In the genomic region with DNA sequence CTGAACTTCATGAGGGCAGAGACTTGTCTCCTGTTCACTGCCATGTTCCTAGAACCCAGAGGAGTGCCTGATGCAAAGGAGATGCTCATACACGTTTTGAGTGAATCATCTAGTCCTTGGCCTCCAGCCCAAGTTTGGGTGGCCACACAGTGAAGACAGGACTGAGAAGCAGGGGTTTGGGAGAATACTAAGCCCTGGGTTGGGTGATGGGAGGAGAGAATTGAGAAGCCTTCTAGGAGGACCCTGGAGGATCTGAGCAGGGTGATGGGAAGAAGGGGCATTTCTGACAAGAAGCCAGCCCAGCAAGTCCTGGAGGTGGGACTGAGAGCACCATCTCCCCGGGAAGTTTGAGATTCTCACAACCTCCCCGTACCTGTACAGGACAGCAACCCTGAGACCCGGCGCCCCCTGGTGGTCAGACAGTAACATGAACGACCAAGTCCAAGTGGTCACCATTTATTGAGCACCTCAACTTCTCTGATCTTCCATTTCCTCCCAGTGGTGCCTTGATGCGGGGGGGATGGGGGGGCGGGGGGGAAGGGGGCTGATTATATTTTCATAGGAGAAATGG, we compare ENCODE assay signal across 8 cellular contexts. TPM values are rescaled to one million over a fixed set of nuclear protein-coding genes. Genes with fewer than 3 reads are reported as not detected.
DNase-seq lines count a peak whose midpoint lies in the region; ATAC-seq, FAIRE-seq and TF ChIP-seq lines count a peak whose summit lies in the region.

No MANE protein-coding gene starts in this region.

- DNase-seq in GM06990 (ENCODE audit: extremely low read depth, insufficient read length) (no peak), NB4 (ENCODE audit: low read depth) (peak; percentile 59), WTC11 (ENCODE audit: low spot score) (peak; percentile 83), bronchial epithelial cell (ENCODE audit: low read depth) (peak; percentile 90), kidney glomerular epithelial cell (lab: John Stamatoyannopoulos, UW) (peak; percentile 56)
- DNase-seq in stimulated activated CD4-positive, alpha-beta T cell treated with anti-CD3 and anti-CD28 coated beads, Interleukin-4, amount 100 ng/mL, for 1 hour, result peak; percentile 75

- no peak overlapping the region for H3K27ac Mint-ChIP-seq in WTC11

- H3K4me3 ChIP-seq in GM06990 (replicated peaks; ENCODE audit: low read depth, low read length), result no peak overlapping the region
- no peak overlapping the region for H3K4me3 ChIP-seq in NB4 (ENCODE audit: low read depth, low read length)
- H3K4me3 ChIP-seq in bronchial epithelial cell (ENCODE audit: low read depth, low read length), result no peak overlapping the region

- FAIRE-seq in bronchial epithelial cell (lab: Jason Lieb, UNC), result peak; percentile 92

- no peaks in the 10 kb centered on the region for H3K9me3 Mint-ChIP-seq in WTC11

- H3K36me3 ChIP-seq in GM06990 (ENCODE audit: control insufficient read depth, insufficient read depth, low read length) (peaks cover 5% of the 10 kb centered on the region), bronchial epithelial cell (ENCODE audit: control insufficient read depth, insufficient read depth, low read length) (peaks cover 5% of the 10 kb centered on the region)

- peak; percentile 79 for TF ChIP-seq CTCF in GM06990 (IDR thresholded peaks at IDR 0.05; ENCODE audit: insufficient read depth, low read length, poor library complexity, severe bottlenecking)
- peak; percentile 47 for TF ChIP-seq CTCF in NB4 (IDR thresholded peaks at IDR 0.05; ENCODE audit: low read depth, low read length)
- TF ChIP-seq CTCF in WTC11 (IDR thresholded peaks at IDR 0.05), result peak; percentile 80
- peak; percentile 88 for TF ChIP-seq CTCF in bronchial epithelial cell (IDR thresholded peaks at IDR 0.05; ENCODE audit: insufficient read depth, low read length, severe bottlenecking)

- H3K4me1 Mint-ChIP-seq in WTC11, result peaks cover 15% of the 10 kb centered on the region

- H3K27me3 ChIP-seq in GM06990 (replicated peaks; ENCODE audit: control insufficient read depth, insufficient read depth, low read length) (no peaks in the 10 kb centered on the region), bronchial epithelial cell (ENCODE audit: control insufficient read depth, insufficient read depth, low read length) (no peaks in the 10 kb centered on the region)

- H3K36me3 Mint-ChIP-seq in WTC11, result 0 out of 2 replicates have a peak, but pooled peaks cover under 1% of the 10 kb centered on the region

- POLR2A ChIA-PET in WTC11 (lab: Charles Lee), result interaction anchor here (1.1 kb wide), 1 partner anchor 80 kb away, joined by 3 read pairs; no protein-coding TSS in a partner anchor

- ATAC-seq in WTC11, result peak; percentile 62
- ATAC-seq in GM21786 (IDR thresholded peaks at IDR 0.05; ENCODE audit: unreplicated experiment), result no peak
- ATAC-seq in GM18873 (IDR thresholded peaks at IDR 0.05; ENCODE audit: low FRiP score, unreplicated experiment), result no peak

- no peak overlapping the region for H3K4me3 Mint-ChIP-seq in WTC11

- no peak for TF ChIP-seq POLR2A in NB4 (IDR thresholded peaks at IDR 0.05; ENCODE audit: extremely low read depth, insufficient read length)

- CTCF ChIA-PET in WTC11 (lab: Charles Lee), result interaction anchor here (0.9 to 8.2 kb wide), 18 partner anchors 10 to 392 kb away, joined by 3 to 347 read pairs (median 4); a partner anchor contains a TSS

- H3K27me3 Mint-ChIP-seq in WTC11 (ENCODE audit: low read depth), result no peaks in the 10 kb centered on the region

TF ChIP-seq in WTC11, 78 proteins besides CTCF, POLR2A, EP300 and RAD21:
- no peak for TF ChIP-seq GABPB1 (CRISPR knock-in tag; IDR thresholded peaks at IDR 0.05)
- no peak for TF ChIP-seq ZNF671 (CRISPR knock-in tag; IDR thresholded peaks at IDR 0.05)
- no peak for TF ChIP-seq JAZF1 (CRISPR knock-in tag; IDR thresholded peaks at IDR 0.05)
- no peak for TF ChIP-seq NR1H2 (CRISPR knock-in tag; IDR thresholded peaks at IDR 0.05)
- TF ChIP-seq, protein P1, sequence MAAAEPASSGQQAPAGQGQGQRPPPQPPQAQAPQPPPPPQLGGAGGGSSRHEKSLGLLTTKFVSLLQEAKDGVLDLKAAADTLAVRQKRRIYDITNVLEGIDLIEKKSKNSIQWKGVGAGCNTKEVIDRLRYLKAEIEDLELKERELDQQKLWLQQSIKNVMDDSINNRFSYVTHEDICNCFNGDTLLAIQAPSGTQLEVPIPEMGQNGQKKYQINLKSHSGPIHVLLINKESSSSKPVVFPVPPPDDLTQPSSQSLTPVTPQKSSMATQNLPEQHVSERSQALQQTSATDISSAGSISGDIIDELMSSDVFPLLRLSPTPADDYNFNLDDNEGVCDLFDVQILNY (CRISPR knock-in tag; IDR thresholded peaks at IDR 0.05), result no peak
- TF ChIP-seq, protein P2, sequence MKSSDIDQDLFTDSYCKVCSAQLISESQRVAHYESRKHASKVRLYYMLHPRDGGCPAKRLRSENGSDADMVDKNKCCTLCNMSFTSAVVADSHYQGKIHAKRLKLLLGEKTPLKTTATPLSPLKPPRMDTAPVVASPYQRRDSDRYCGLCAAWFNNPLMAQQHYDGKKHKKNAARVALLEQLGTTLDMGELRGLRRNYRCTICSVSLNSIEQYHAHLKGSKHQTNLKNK (CRISPR knock-in tag; IDR thresholded peaks at IDR 0.05), result no peak
- no peak for TF ChIP-seq NFATC4 (CRISPR knock-in tag; IDR thresholded peaks at IDR 0.05)
- no peak for TF ChIP-seq MXD4 (CRISPR knock-in tag; IDR thresholded peaks at IDR 0.05; ENCODE audit: borderline replicate concordance)
- TF ChIP-seq, protein P3, sequence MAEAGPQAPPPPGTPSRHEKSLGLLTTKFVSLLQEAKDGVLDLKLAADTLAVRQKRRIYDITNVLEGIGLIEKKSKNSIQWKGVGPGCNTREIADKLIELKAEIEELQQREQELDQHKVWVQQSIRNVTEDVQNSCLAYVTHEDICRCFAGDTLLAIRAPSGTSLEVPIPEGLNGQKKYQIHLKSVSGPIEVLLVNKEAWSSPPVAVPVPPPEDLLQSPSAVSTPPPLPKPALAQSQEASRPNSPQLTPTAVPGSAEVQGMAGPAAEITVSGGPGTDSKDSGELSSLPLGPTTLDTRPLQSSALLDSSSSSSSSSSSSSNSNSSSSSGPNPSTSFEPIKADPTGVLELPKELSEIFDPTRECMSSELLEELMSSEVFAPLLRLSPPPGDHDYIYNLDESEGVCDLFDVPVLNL (CRISPR knock-in tag; IDR thresholded peaks at IDR 0.05; ENCODE audit: borderline replicate concordance, low read depth), result no peak

RNA-seq across cellular contexts. Expression of a gene that starts 11.0 kb away (rescaled TPM):
- total RNA-seq in WTC11 (2021), result 8.6 to 10.3 TPM (median 8.9 TPM) in 3 replicates
- 7.3 and 7.6 TPM in 2 replicates for total RNA-seq in bronchial epithelial cell

RNA-seq across cellular contexts. Expression of a gene that starts 14.6 kb away (rescaled TPM):
- total RNA-seq in WTC11 (2021) (1.1 to 1.6 TPM (median 1.4 TPM) in 3 replicates), bronchial epithelial cell (not detected in 2 replicates)

RNA-seq across cellular contexts. Expression of a gene that starts 27.5 kb away (rescaled TPM):
- total RNA-seq in WTC11 (2021) (not detected in 3 replicates), bronchial epithelial cell (not detected in 2 replicates)

RNA-seq across cellular contexts. Expression of a gene that starts 32.4 kb away (rescaled TPM):
- total RNA-seq in WTC11 (2021), result 3.1 to 5.0 TPM (median 4.5 TPM) in 3 replicates
- total RNA-seq in bronchial epithelial cell, result 0.26 and 0.51 TPM in 2 replicates

RNA-seq across cellular contexts. Expression of a gene that starts 44.9 kb away (rescaled TPM):
- total RNA-seq in WTC11 (2021), result not detected in 3 replicates
- not detected in 2 replicates for total RNA-seq in bronchial epithelial cell
